In the genomic region with DNA sequence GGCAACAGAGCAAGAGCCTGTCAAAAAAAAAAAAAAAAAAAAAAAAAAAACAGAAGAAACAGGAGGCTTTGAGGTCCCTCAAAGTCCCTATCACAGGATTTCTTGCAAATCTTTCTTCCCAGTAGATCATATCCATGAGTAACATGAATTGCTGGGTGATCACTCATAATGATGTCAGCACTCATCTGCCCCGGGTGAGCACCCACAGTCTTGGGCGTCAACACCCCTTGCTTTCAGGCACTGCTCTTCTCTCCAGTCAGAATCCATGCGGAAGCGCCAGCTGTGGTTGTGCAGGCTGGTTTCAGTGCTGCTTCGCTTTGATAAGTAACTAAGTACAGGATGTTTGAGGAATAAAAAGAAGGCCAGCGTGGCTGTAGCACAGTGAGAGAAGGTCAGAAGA, we compare ENCODE assay signal across 1 cellular context.
TF ChIP-seq lines count a peak whose summit lies in the region.

No MANE protein-coding gene starts in this region.

TF ChIP-seq in HepG2, 621 proteins besides CTCF, POLR2A, EP300 and RAD21 (continued from another document):
- no peak for TF ChIP-seq TEF (CRISPR knock-in tag; IDR thresholded peaks at IDR 0.05)
- TF ChIP-seq ZNF564 (CRISPR knock-in tag; IDR thresholded peaks at IDR 0.05): no peak
- no peak for TF ChIP-seq MXD4 (CRISPR knock-in tag; IDR thresholded peaks at IDR 0.05)
- no peak for TF ChIP-seq NR3C1 (CRISPR knock-in tag; IDR thresholded peaks at IDR 0.05)
- TF ChIP-seq ZNF816 (CRISPR knock-in tag; IDR thresholded peaks at IDR 0.05; ENCODE audit: borderline replicate concordance): no peak
- TF ChIP-seq ZNF430 (CRISPR knock-in tag; IDR thresholded peaks at IDR 0.05): no peak
- TF ChIP-seq ZFP90 (CRISPR knock-in tag; IDR thresholded peaks at IDR 0.05; ENCODE audit: borderline replicate concordance): no peak
